ENCODE assay signal across 1 cellular context in genomic region chr2:95539290-95539689, GRCh38.
TF ChIP-seq lines count a peak whose summit lies in the region.

No MANE protein-coding gene starts in this region.

TF ChIP-seq in IMR-90, 13 proteins besides CTCF, POLR2A, EP300 and RAD21 (continued from another document):
- TF ChIP-seq ELK1 (IDR thresholded peaks at IDR 0.05; ENCODE audit: borderline replicate concordance, low read depth, low read length) (no peak), FOS (IDR thresholded peaks at IDR 0.05; ENCODE audit: low read depth, low read length) (no peak), CEBPB (IDR thresholded peaks at IDR 0.05; ENCODE audit: low read depth, low read length) (no peak), MAZ (IDR thresholded peaks at IDR 0.05; ENCODE audit: borderline replicate concordance, low read depth, low read length) (no peak)
